In genomic region chr11:96567667-96568066, GRCh38 we compare ENCODE assay signal across 19 cellular contexts.
A peak's percentile ranks its signal among the peaks of the same experiment; 100 is the strongest.
DNase-seq lines count a peak whose midpoint lies in the region; ATAC-seq, FAIRE-seq and TF ChIP-seq lines count a peak whose summit lies in the region.
"Had no signal": no experiment of that assay in that cellular context is flagged by ENCODE, and none has a peak within 500 bp of the region (broad histone marks: within the 10 kb centered on the region; RNA-seq: fewer than 3 reads in every experiment).

No MANE protein-coding gene starts in this region.

- H4K20me1 ChIP-seq in HepG2 (ENCODE audit: insufficient read depth, low read length) = no peaks in the 10 kb centered on the region

- H3K14ac ChIP-seq in mesenchymal stem cell (ENCODE audit: low read length in 2 of 2) = no peak overlapping the region

- H3K9me3 ChIP-seq in HepG2 (ENCODE audit: low read length) = no peaks in the 10 kb centered on the region
- H3K9me3 ChIP-seq in right lobe of liver = no peaks in the 10 kb centered on the region
- H3K9me3 ChIP-seq in mesenchymal stem cell (ENCODE audit: control insufficient read depth, low read length) = no peaks in the 10 kb centered on the region
- H3K9me3 ChIP-seq in small intestine (ENCODE audit: control insufficient read depth, low read depth) = no peaks in the 10 kb centered on the region
- H3K9me3 ChIP-seq: vagina had no signal

- FAIRE-seq in HepG2 (lab: Jason Lieb, UNC) (no peak), small intestine (lab: Jason Lieb, UNC) (no peak)
- FAIRE-seq: GM18507, H54 had no signal

- peak overlapping the region in 1 of 3 experiments; percentile 51; a peak in 1 of 6 replicates for H3K4me3 ChIP-seq in HepG2 (replicated peaks in 1 of 3; ENCODE audit: insufficient read depth in 1 of 3, low read depth in 2 of 3, low read length in 3 of 3)
- no peak overlapping the region for H3K4me3 ChIP-seq in right lobe of liver
- H3K4me3 ChIP-seq in mesenchymal stem cell (ENCODE audit: insufficient read depth in 1 of 2, low read depth in 1 of 2, low read length in 2 of 2) = peak overlapping the region in 1 of 2 experiments; percentile 52
- no peak overlapping the region for H3K4me3 ChIP-seq in small intestine (ENCODE audit: low read depth in 1 of 2, low read length in 2 of 2)
- H3K4me3 ChIP-seq: skin epidermis, vagina had no signal

- H2BK12ac ChIP-seq in mesenchymal stem cell (ENCODE audit: low read length in 2 of 2) = no peak overlapping the region

- H3K9me3 Mint-ChIP-seq in WTC11 = no peaks in the 10 kb centered on the region
- H3K9me3 Mint-ChIP-seq: T-helper 1 cell treated with Interleukin-12 subunit alpha and Interleukin-12 subunit beta and Interleukin-4 antibody, amounts not matched to agents 30 μg/mL and 1 μg/mL, for 36 hours had no signal

- no peak; the same call in 2 of the 3 replicates for ATAC-seq in HepG2
- no peak for ATAC-seq in right lobe of liver
- ATAC-seq in WTC11 = peak; percentile 72
- no peak for ATAC-seq in left colon

- no peaks in the 10 kb centered on the region for H3K36me3 ChIP-seq in HepG2 (replicated peaks in 1 of 2; ENCODE audit: control insufficient read depth in 1 of 2, insufficient read depth in 2 of 2, low read length in 2 of 2)
- no peaks in the 10 kb centered on the region for H3K36me3 ChIP-seq in right lobe of liver
- no peaks in the 10 kb centered on the region for H3K36me3 ChIP-seq in mesenchymal stem cell (ENCODE audit: control insufficient read depth in 1 of 2, insufficient read depth in 2 of 2, low read depth in 1 of 2, low read length in 2 of 2)
- H3K36me3 ChIP-seq in small intestine (ENCODE audit: control insufficient read depth in 2 of 2, insufficient read depth in 2 of 2, low read length in 2 of 2) = no peaks in the 10 kb centered on the region
- H3K36me3 ChIP-seq: vagina had no signal

- H3K4me1 ChIP-seq in HepG2 (ENCODE audit: insufficient read depth, low read length) = no peaks in the 10 kb centered on the region
- H3K4me1 ChIP-seq in right lobe of liver = peaks cover 0 to 5% (median 0%) of the 10 kb centered on the region in 4 donors
- H3K4me1 ChIP-seq in mesenchymal stem cell (ENCODE audit: control insufficient read depth, insufficient read depth, low read depth, low read length) = no peaks in the 10 kb centered on the region
- H3K4me1 ChIP-seq in small intestine (ENCODE audit: control insufficient read depth in 2 of 2, insufficient read depth in 1 of 2, low read depth in 1 of 2, low read length in 1 of 2) = no peaks in the 10 kb centered on the region
- H3K4me1 ChIP-seq: vagina had no signal

- H3K4me1 Mint-ChIP-seq in WTC11 = peaks cover 17% of the 10 kb centered on the region
- H3K4me1 Mint-ChIP-seq: B cell had no signal

- H2BK15ac ChIP-seq in mesenchymal stem cell (ENCODE audit: low read depth, poor library complexity, severe bottlenecking) = no peak overlapping the region

- TF ChIP-seq POLR2A in HepG2 (IDR thresholded peaks at IDR 0.05; ENCODE audit: insufficient read depth in 1 of 2, low read depth in 2 of 2, low read length in 2 of 2) = no peak
- no peak for TF ChIP-seq POLR2A in right lobe of liver (IDR thresholded peaks at IDR 0.05)

- no TSS peak for BruUV-seq in HepG2 (replicated peaks; lab: Mats Ljungman, UMichigan)

- H3K79me2 ChIP-seq in HepG2 (ENCODE audit: insufficient read depth, low read length) = no peaks in the 10 kb centered on the region

- no peaks in the 10 kb centered on the region for H3K79me1 ChIP-seq in mesenchymal stem cell (replicated peaks; ENCODE audit: low read length, poor library complexity, severe bottlenecking)

- in situ Hi-C loops in HepG2 (cut with HindIII; ENCODE audit: extremely low pct_ligation_motif_present, low pct_unique_long_range_greater_than_20kb) = no loop called here

- TF ChIP-seq RAD21 in HepG2 (CRISPR knock-in tag; IDR thresholded peaks at IDR 0.05) = no peak

- no peak overlapping the region for H3K9ac ChIP-seq in HepG2 (ENCODE audit: insufficient read depth, low read depth, low read length)
- peak overlapping the region; percentile 73 for H3K9ac ChIP-seq in mesenchymal stem cell (ENCODE audit: low read length)

- no peak for DNase-seq in HepG2 (ENCODE audit: low spot score)
- no peak for DNase-seq in right lobe of liver
- DNase-seq in WTC11 (ENCODE audit: low spot score) = no peak
- DNase-seq in mesenchymal stem cell = no peak
- DNase-seq in small intestine = no peak
- DNase-seq in DMS 273 treated with DMSO at 0.1 percent for 48 hours (lab: John Stamatoyannopoulos, UW) = no peak
- DNase-seq in left colon = no peak
- DNase-seq: activated effector memory CD4-positive, alpha-beta T cell treated with Interleukin-2 at 50 U/mL for 16 hours; Caco-2; cerebellar nuclear complex; IMR-90; NCI-H1930; stimulated activated CD4-positive, alpha-beta T cell treated with anti-CD3 and anti-CD28 coated beads, Interleukin-4, amount 100 ng/mL, for 24 hours had no signal

- H2BK120ac ChIP-seq in mesenchymal stem cell (ENCODE audit: low read depth, low read length) = no peak overlapping the region

- H3K27me3 ChIP-seq in HepG2 (ENCODE audit: control insufficient read depth in 1 of 2, insufficient read depth in 2 of 2, low read length in 2 of 2) = no peaks in the 10 kb centered on the region; a peak in 1 of 5 replicates
- H3K27me3 ChIP-seq in right lobe of liver = no peaks in the 10 kb centered on the region
- no peaks in the 10 kb centered on the region for H3K27me3 ChIP-seq in mesenchymal stem cell (ENCODE audit: control insufficient read depth in 1 of 2, insufficient read depth in 1 of 2, low read length in 2 of 2)
- H3K27me3 ChIP-seq in small intestine (ENCODE audit: control insufficient read depth in 2 of 2, insufficient read depth in 2 of 2, low read length in 2 of 2) = no peaks in the 10 kb centered on the region
- H3K27me3 ChIP-seq: vagina had no signal

- H3K27ac ChIP-seq in HepG2 (ENCODE audit: extremely low read length, insufficient read depth, low read length) (no peak overlapping the region), right lobe of liver (no peak overlapping the region), mesenchymal stem cell (ENCODE audit: low read length, poor library complexity, severe bottlenecking) (no peak overlapping the region), small intestine (ENCODE audit: low read depth in 1 of 2, low read length in 1 of 2) (no peak overlapping the region)
- H3K27ac ChIP-seq: vagina had no signal

- H3K4ac ChIP-seq in mesenchymal stem cell (ENCODE audit: low read depth in 1 of 2, low read length in 2 of 2) = no peak overlapping the region

- no peak for TF ChIP-seq EP300 in HepG2 (IDR thresholded peaks at IDR 0.05; ENCODE audit: low read depth in 2 of 2, low read length in 2 of 2)
- no peak for TF ChIP-seq EP300 in HepG2 (CRISPR knock-in tag; IDR thresholded peaks at IDR 0.05; ENCODE audit: borderline replicate concordance)

- peak overlapping the region; percentile 29 for H3K4me3 Mint-ChIP-seq in WTC11
- H3K4me3 Mint-ChIP-seq: B cell; T-helper 1 cell treated with Interleukin-12 subunit alpha and Interleukin-12 subunit beta and Interleukin-4 antibody, amounts not matched to agents 30 μg/mL and 1 μg/mL, for 36 hours had no signal

- no peak overlapping the region for H2BK5ac ChIP-seq in mesenchymal stem cell (ENCODE audit: low read depth, low read length, poor library complexity, severe bottlenecking)

- no peak overlapping the region for H4K91ac ChIP-seq in mesenchymal stem cell (ENCODE audit: low read length)

- H2AFZ ChIP-seq in HepG2 (ENCODE audit: low read length) = peak overlapping the region; percentile 29
- no peak overlapping the region for H2AFZ ChIP-seq in mesenchymal stem cell (ENCODE audit: low read depth, low read length)

- peaks cover 3% of the 10 kb centered on the region; the same call in 1 of the 2 replicates for H3K36me3 Mint-ChIP-seq in WTC11

- WGBS in HepG2 (ENCODE audit: low lambda C conversion rate) = 15% methylated on average over 3 of the region's 3 CpGs
- 44% methylated on average over 3 of the region's 3 CpGs for WGBS in right lobe of liver (ENCODE audit: insufficient coverage, low coverage, low lambda C conversion rate, missing lambda C conversion rate)
- 50% methylated on average over 2 of the region's 3 CpGs for WGBS in mesenchymal stem cell
- WGBS in small intestine, 3 donors = 38 to 44% (median 42%) methylated on average over 3 of the region's 3 CpGs

- H3K4me2 ChIP-seq in HepG2 (ENCODE audit: low read depth, low read length) = peak overlapping the region; percentile 54
- H3K4me2 ChIP-seq in mesenchymal stem cell (ENCODE audit: low read length, poor library complexity, severe bottlenecking) = no peak overlapping the region

- no peak overlapping the region for H3K18ac ChIP-seq in mesenchymal stem cell (ENCODE audit: low read depth in 1 of 2, low read length in 2 of 2)

- H4K8ac ChIP-seq in mesenchymal stem cell (ENCODE audit: low read length) = no peak overlapping the region

- intact Hi-C loops in HepG2 (cut with micrococcal nuclease; ENCODE audit: unreplicated experiment) = no loop called here
- intact Hi-C loops in right lobe of liver (cut with DNase I) = no loop called here
- intact Hi-C loops in left colon (cut with DNase I, micrococcal nuclease) = no loop called here

- CTCF ChIA-PET in HepG2 (lab: Yijun Ruan, JAX; ENCODE audit: low intra/inter-chr PET ratio, low total read pairs) (no interaction called here), WTC11 (lab: Charles Lee) (interaction anchor here (1.3 kb wide), 1 partner anchor 104 kb away, joined by 4 read pairs; no protein-coding TSS in a partner anchor)

- H3K23ac ChIP-seq in mesenchymal stem cell (ENCODE audit: low read length in 2 of 2) = no peak overlapping the region

- no peaks in the 10 kb centered on the region for H3K27me3 Mint-ChIP-seq in WTC11 (ENCODE audit: low read depth)
- H3K27me3 Mint-ChIP-seq: B cell had no signal

- H2AK5ac ChIP-seq in mesenchymal stem cell (ENCODE audit: low read length, severe bottlenecking) = no peak overlapping the region

- POLR2A ChIA-PET in HepG2 (lab: Yijun Ruan, JAX) (no interaction called here), WTC11 (lab: Charles Lee) (no interaction called here)

- TF ChIP-seq CTCF in HepG2 (CRISPR knock-in tag; IDR thresholded peaks at IDR 0.05) (no peak), right lobe of liver (IDR thresholded peaks at IDR 0.05) (no peak), WTC11 (IDR thresholded peaks at IDR 0.05) (no peak)

- peak overlapping the region; percentile 32 for H3K27ac Mint-ChIP-seq in WTC11
- H3K27ac Mint-ChIP-seq: B cell; T-helper 1 cell treated with Interleukin-12 subunit alpha and Interleukin-12 subunit beta and Interleukin-4 antibody, amounts not matched to agents 30 μg/mL and 1 μg/mL, for 36 hours had no signal

TF ChIP-seq in HepG2, 621 proteins besides CTCF, POLR2A, EP300 and RAD21 (continues in another document):
- TF ChIP-seq NR2F1 (CRISPR knock-in tag; IDR thresholded peaks at IDR 0.05) (no peak), IKZF1 (IDR thresholded peaks at IDR 0.05) (no peak)

TF ChIP-seq in WTC11, 78 proteins besides CTCF, POLR2A, EP300 and RAD21 (continues in another document):
- TF ChIP-seq CREM (CRISPR knock-in tag; IDR thresholded peaks at IDR 0.05) = no peak
- no peak for TF ChIP-seq NFYB (CRISPR knock-in tag; conservative IDR thresholded peaks at IDR 0.05; ENCODE audit: low read depth)
- TF ChIP-seq FOXP1 (CRISPR knock-in tag; IDR thresholded peaks at IDR 0.05; ENCODE audit: borderline replicate concordance) = no peak
- no peak for TF ChIP-seq RELA (CRISPR knock-in tag; IDR thresholded peaks at IDR 0.05; ENCODE audit: borderline replicate concordance)
